In the genomic region with DNA sequence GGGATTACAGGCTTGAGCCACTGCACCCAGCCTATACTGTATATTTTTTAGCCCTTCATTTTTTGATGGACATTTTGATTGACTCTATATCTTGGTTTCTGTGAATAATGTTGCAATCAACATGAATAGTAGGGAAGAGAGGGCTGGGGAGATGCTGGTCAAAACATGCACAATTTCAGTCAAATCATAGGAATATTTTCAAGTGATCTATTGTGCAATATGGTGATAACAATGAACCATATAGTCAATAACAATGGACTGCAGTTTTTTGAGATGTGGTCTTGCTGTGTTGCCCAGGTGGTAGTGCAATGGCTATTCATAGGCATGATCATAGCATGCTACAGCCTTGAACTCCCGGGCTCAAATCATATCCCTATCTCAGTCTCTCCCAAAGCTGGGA, we compare ENCODE assay signal across 33 cellular contexts.
DNase-seq lines count a peak whose midpoint lies in the region; ATAC-seq, FAIRE-seq and TF ChIP-seq lines count a peak whose summit lies in the region.
"Had no signal": no experiment of that assay in that cellular context is flagged by ENCODE, and none has a peak within 500 bp of the region (broad histone marks: within the 10 kb centered on the region; RNA-seq: fewer than 3 reads in every experiment).

No MANE protein-coding gene starts in this region.

- H3K36me3 Mint-ChIP-seq in mesothelial cell of epicardium, result no peaks in the 10 kb centered on the region
- H3K36me3 Mint-ChIP-seq: CD14-positive monocyte; CD4-positive, alpha-beta memory T cell; CD4-positive, CD25-positive, alpha-beta regulatory T cell; CD8-positive, alpha-beta memory T cell; CD8-positive, alpha-beta T cell had no signal

- no peaks in the 10 kb centered on the region for H3K79me1 ChIP-seq in IMR-90 (ENCODE audit: low read depth in 1 of 2, low read length in 2 of 2)

- CTCF ChIA-PET in HepG2 (lab: Yijun Ruan, JAX; ENCODE audit: low intra/inter-chr PET ratio, low total read pairs), result no interaction called here
- CTCF ChIA-PET in IMR-90 (lab: Yijun Ruan, JAX), result no interaction called here

- no peak overlapping the region for H3K18ac ChIP-seq in IMR-90 (ENCODE audit: low read depth, low read length)

- no peak for TF ChIP-seq EP300 in HepG2 (IDR thresholded peaks at IDR 0.05; ENCODE audit: low read depth in 2 of 2, low read length in 2 of 2)
- TF ChIP-seq EP300 in HepG2 (CRISPR knock-in tag; IDR thresholded peaks at IDR 0.05; ENCODE audit: borderline replicate concordance), result no peak

- H2AK5ac ChIP-seq in IMR-90 (ENCODE audit: low read depth, low read length), result no peak overlapping the region

- POLR2A ChIA-PET in HepG2 (lab: Yijun Ruan, JAX) (no interaction called here), IMR-90 (lab: Charles Lee; ENCODE audit: unreplicated experiment) (no interaction called here)

- H3K23ac ChIP-seq in IMR-90 (ENCODE audit: low read depth, low read length), result no peak overlapping the region

- H3K4me3 ChIP-seq in HepG2 (replicated peaks in 1 of 3; ENCODE audit: insufficient read depth in 1 of 3, low read depth in 2 of 3, low read length in 3 of 3) (no peak overlapping the region), right lobe of liver (no peak overlapping the region), IMR-90 (ENCODE audit: insufficient read depth, low read depth, low read length) (no peak overlapping the region)
- H3K4me3 ChIP-seq: A549; BLaER1; BLaER1 treated with 17β-estradiol and CSF1 and Interleukin-3, amounts not matched to agents 10 nM and 100 nM had no signal

- H3K9me3 ChIP-seq in HepG2 (ENCODE audit: low read length) (no peaks in the 10 kb centered on the region), right lobe of liver (no peaks in the 10 kb centered on the region), IMR-90 (ENCODE audit: control insufficient read depth, insufficient read depth, low read length) (no peaks in the 10 kb centered on the region)
- H3K9me3 ChIP-seq: A549; BE2C; BLaER1; BLaER1 treated with 17β-estradiol and CSF1 and Interleukin-3, amounts not matched to agents 10 nM and 100 nM; Caco-2 had no signal

- DNase-seq in HepG2 (ENCODE audit: low spot score) (no peak), right lobe of liver (no peak), IMR-90 (no peak), mesothelial cell of epicardium (ENCODE audit: low spot score in 2 of 2, unreplicated experiment in 2 of 2) (no peak), cerebellar cortex (ENCODE audit: low spot score) (no peak)
- DNase-seq: 8988T; ACHN; AML-193; BE2C; C1 segment of cervical spinal cord; Caco-2; Calu3; CD4-positive, alpha-beta memory T cell; CD4-positive, alpha-beta T cell; CD4-positive, CD25-positive, alpha-beta regulatory T cell; CD8-positive, alpha-beta memory T cell; CD8-positive, alpha-beta T cell; COR-L47; DMS 273 treated with DMSO at 0.1 percent for 48 hours; DMS153; DMS53; DMS79; DMS79 treated with DMSO at 0.1 percent for 48 hours; DND-41; EL had no signal

- no peak overlapping the region for H4K8ac ChIP-seq in IMR-90 (ENCODE audit: low read depth in 2 of 2, low read length in 2 of 2)

- ATAC-seq in HepG2, result no peak
- ATAC-seq in right lobe of liver, result no peak
- ATAC-seq in IMR-90 (ENCODE audit: low read depth), result no peak
- ATAC-seq: A549; CD8-positive, alpha-beta T cell had no signal

- TF ChIP-seq POLR2A in HepG2 (IDR thresholded peaks at IDR 0.05; ENCODE audit: insufficient read depth in 1 of 2, low read depth in 2 of 2, low read length in 2 of 2) (no peak), right lobe of liver (IDR thresholded peaks at IDR 0.05) (no peak), IMR-90 (IDR thresholded peaks at IDR 0.05; ENCODE audit: low read depth, low read length) (no peak)

- H3K9ac ChIP-seq in HepG2 (ENCODE audit: insufficient read depth, low read depth, low read length) (no peak overlapping the region), IMR-90 (ENCODE audit: low read depth, low read length) (no peak overlapping the region)
- H3K9ac ChIP-seq: BLaER1; BLaER1 treated with 17β-estradiol and CSF1 and Interleukin-3, amounts not matched to agents 10 nM and 100 nM had no signal

- H3K27me3 ChIP-seq in HepG2 (ENCODE audit: control insufficient read depth in 1 of 2, insufficient read depth in 2 of 2, low read length in 2 of 2), result no peaks in the 10 kb centered on the region; a peak in 1 of 5 replicates
- no peaks in the 10 kb centered on the region for H3K27me3 ChIP-seq in right lobe of liver
- H3K27me3 ChIP-seq in IMR-90 (ENCODE audit: control insufficient read depth, insufficient read depth, low read length), result no peaks in the 10 kb centered on the region
- H3K27me3 ChIP-seq: BE2C; BLaER1; BLaER1 treated with 17β-estradiol and CSF1 and Interleukin-3, amounts not matched to agents 10 nM and 100 nM had no signal

- FAIRE-seq in HepG2 (lab: Jason Lieb, UNC), result no peak
- FAIRE-seq: A549, D721Med had no signal

- TF ChIP-seq RAD21 in HepG2 (CRISPR knock-in tag; IDR thresholded peaks at IDR 0.05) (no peak), IMR-90 (IDR thresholded peaks at IDR 0.05; ENCODE audit: low read length) (no peak)

- in situ Hi-C loops in HepG2 (cut with HindIII; ENCODE audit: extremely low pct_ligation_motif_present, low pct_unique_long_range_greater_than_20kb), result no loop called here
- in situ Hi-C loops in IMR-90 (cut with MboI; ENCODE audit: low sequenced_read_pairs), result no loop called here

- no peak overlapping the region for H3K27ac Mint-ChIP-seq in mesothelial cell of epicardium
- H3K27ac Mint-ChIP-seq: B cell; CD14-positive monocyte; CD4-positive, alpha-beta memory T cell; CD4-positive, alpha-beta T cell; CD4-positive, CD25-positive, alpha-beta regulatory T cell; CD8-positive, alpha-beta memory T cell; CD8-positive, alpha-beta T cell had no signal

- H3K4me1 Mint-ChIP-seq in mesothelial cell of epicardium, result peaks cover 3% of the 10 kb centered on the region
- H3K4me1 Mint-ChIP-seq: B cell; CD14-positive monocyte; CD4-positive, alpha-beta memory T cell; CD4-positive, CD25-positive, alpha-beta regulatory T cell; CD8-positive, alpha-beta memory T cell had no signal

- H3K27me3 Mint-ChIP-seq in mesothelial cell of epicardium (ENCODE audit: low read depth), result no peaks in the 10 kb centered on the region
- H3K27me3 Mint-ChIP-seq: B cell; CD4-positive, alpha-beta memory T cell; CD4-positive, alpha-beta T cell; CD4-positive, CD25-positive, alpha-beta regulatory T cell; CD8-positive, alpha-beta memory T cell had no signal

- dilution Hi-C loops in IMR-90 (cut with HindIII; ENCODE audit: low sequenced_read_pairs, unreplicated experiment), result no loop called here

- no peak overlapping the region for H2AK9ac ChIP-seq in IMR-90 (replicated peaks; ENCODE audit: low read depth, low read length, poor library complexity)

- H2BK15ac ChIP-seq in IMR-90 (ENCODE audit: low read depth, low read length), result no peak overlapping the region

- H2AFZ ChIP-seq in HepG2 (ENCODE audit: low read length) (no peak overlapping the region), IMR-90 (replicated peaks; ENCODE audit: low read length, poor library complexity) (no peak overlapping the region)

- no peak overlapping the region for H2BK5ac ChIP-seq in IMR-90 (ENCODE audit: low read depth, low read length, poor library complexity, severe bottlenecking)

- no peak for TF ChIP-seq CTCF in HepG2 (CRISPR knock-in tag; IDR thresholded peaks at IDR 0.05)
- TF ChIP-seq CTCF in right lobe of liver (IDR thresholded peaks at IDR 0.05), result no peak
- TF ChIP-seq CTCF in 22Rv1 (IDR thresholded peaks at IDR 0.05), result no peak
- no peak for TF ChIP-seq CTCF in IMR-90 (conservative IDR thresholded peaks at IDR 0.05; ENCODE audit: low read depth, low read length)
- TF ChIP-seq CTCF in mesothelial cell of epicardium (IDR thresholded peaks at IDR 0.05; ENCODE audit: unreplicated experiment), result no peak

- H3K4me1 ChIP-seq in HepG2 (ENCODE audit: insufficient read depth, low read length) (no peaks in the 10 kb centered on the region), right lobe of liver (no peaks in the 10 kb centered on the region), IMR-90 (ENCODE audit: control insufficient read depth, insufficient read depth, low read length) (no peaks in the 10 kb centered on the region)
- H3K4me1 ChIP-seq: A549; BE2C; BLaER1; BLaER1 treated with 17β-estradiol and CSF1 and Interleukin-3, amounts not matched to agents 10 nM and 100 nM; Caco-2 had no signal

- H3K36me3 ChIP-seq in HepG2 (replicated peaks in 1 of 2; ENCODE audit: control insufficient read depth in 1 of 2, insufficient read depth in 2 of 2, low read length in 2 of 2), result no peaks in the 10 kb centered on the region
- no peaks in the 10 kb centered on the region for H3K36me3 ChIP-seq in right lobe of liver
- no peaks in the 10 kb centered on the region for H3K36me3 ChIP-seq in IMR-90 (ENCODE audit: control insufficient read depth, insufficient read depth, low read length)
- H3K36me3 ChIP-seq: BE2C; BLaER1; BLaER1 treated with 17β-estradiol and CSF1 and Interleukin-3, amounts not matched to agents 10 nM and 100 nM had no signal

- no peak overlapping the region for H3K14ac ChIP-seq in IMR-90 (replicated peaks; ENCODE audit: low read depth, low read length)

- H3K27ac ChIP-seq in HepG2 (ENCODE audit: extremely low read length, insufficient read depth, low read length), result no peak overlapping the region
- no peak overlapping the region for H3K27ac ChIP-seq in right lobe of liver
- peak overlapping the region; percentile 21; the same call in 1 of the 2 replicates for H3K27ac ChIP-seq in 22Rv1
- no peak overlapping the region for H3K27ac ChIP-seq in IMR-90 (ENCODE audit: insufficient read depth, low read length)
- H3K27ac ChIP-seq: A549; BLaER1; BLaER1 treated with 17β-estradiol and CSF1 and Interleukin-3, amounts not matched to agents 10 nM and 100 nM; C4-2B had no signal

- H3K4me3 Mint-ChIP-seq in mesothelial cell of epicardium, result no peak overlapping the region
- H3K4me3 Mint-ChIP-seq: B cell; CD14-positive monocyte; CD4-positive, alpha-beta memory T cell; CD4-positive, alpha-beta T cell; CD4-positive, CD25-positive, alpha-beta regulatory T cell; CD8-positive, alpha-beta memory T cell; CD8-positive, alpha-beta T cell had no signal

- no peaks in the 10 kb centered on the region for H3K79me2 ChIP-seq in HepG2 (ENCODE audit: insufficient read depth, low read length)

- H4K5ac ChIP-seq in IMR-90 (ENCODE audit: low read depth, low read length), result no peak overlapping the region

- H3K4ac ChIP-seq in IMR-90 (ENCODE audit: low read depth, low read length), result no peak overlapping the region

- no peak overlapping the region for H3K56ac ChIP-seq in IMR-90 (ENCODE audit: extremely low read depth, insufficient read depth, low read length)

- 0% methylated on average over 1 of the region's 1 CpG for WGBS in HepG2 (ENCODE audit: low lambda C conversion rate)
- WGBS in right lobe of liver (ENCODE audit: insufficient coverage, low coverage, low lambda C conversion rate, missing lambda C conversion rate), result no CpG with 5 or more reads among the region's 1 CpG
- WGBS in IMR-90 (ENCODE audit: extremely low coverage in 2 of 2, insufficient read length in 1 of 2), 2 experiments, result no CpG with 5 or more reads among the region's 1 CpG

- H3K9me3 Mint-ChIP-seq in mesothelial cell of epicardium, result peaks cover under 1% of the 10 kb centered on the region
- H3K9me3 Mint-ChIP-seq: CD4-positive, alpha-beta memory T cell; CD4-positive, alpha-beta T cell had no signal

- H2BK20ac ChIP-seq in IMR-90 (ENCODE audit: low read depth, low read length), result no peak overlapping the region

- no peak overlapping the region for H2BK120ac ChIP-seq in IMR-90 (ENCODE audit: low read depth, low read length)

- no peak overlapping the region for H3K4me2 ChIP-seq in HepG2 (ENCODE audit: low read depth, low read length)
- H3K4me2 ChIP-seq in IMR-90 (ENCODE audit: low read depth, low read length), result no peak overlapping the region
- H3K4me2 ChIP-seq: A549, BLaER1 had no signal

- no peaks in the 10 kb centered on the region for H3K9me1 ChIP-seq in IMR-90 (ENCODE audit: insufficient read depth, low read length)

- H4K91ac ChIP-seq in IMR-90 (ENCODE audit: insufficient read depth, low read depth, low read length), result no peak overlapping the region

- BruUV-seq in HepG2 (replicated peaks; lab: Mats Ljungman, UMichigan) (no TSS peak), IMR-90 (replicated peaks; lab: Mats Ljungman, UMichigan) (no TSS peak)

- H4K20me1 ChIP-seq in HepG2 (ENCODE audit: insufficient read depth, low read length) (no peaks in the 10 kb centered on the region), IMR-90 (ENCODE audit: insufficient read depth, low read length) (no peaks in the 10 kb centered on the region)
- H4K20me1 ChIP-seq: BLaER1; BLaER1 treated with 17β-estradiol and CSF1 and Interleukin-3, amounts not matched to agents 10 nM and 100 nM had no signal

- intact Hi-C loops in HepG2 (cut with micrococcal nuclease; ENCODE audit: unreplicated experiment) (no loop called here), right lobe of liver (cut with DNase I) (no loop called here), IMR-90 (cut with micrococcal nuclease) (no loop called here)
